ENCODE assay signal across 8 cellular contexts in genomic region chrX:41332988-41333743, GRCh38. TPM values are rescaled to one million over a fixed set of nuclear protein-coding genes. Genes with fewer than 3 reads are reported as not detected.
DNase-seq lines count a peak whose midpoint lies in the region; ATAC-seq, FAIRE-seq and TF ChIP-seq lines count a peak whose summit lies in the region.

No MANE protein-coding gene starts in this region.

- POLR2A ChIA-PET in A549 (lab: Yijun Ruan, JAX): interaction anchor here (0.7 to 1.4 kb wide), 10 partner anchors 17 to 306 kb away, joined by 3 to 19 read pairs (median 5); no protein-coding TSS in a partner anchor

- DNase-seq in A549 (ENCODE audit: low read depth in 1 of 2, low spot score in 1 of 2) (peak; percentile 89 to 96), NCI-H2227 (lab: John Stamatoyannopoulos, UW; ENCODE audit: unreplicated experiment) (peak; percentile 99), caudate nucleus (lab: John Stamatoyannopoulos, UW) (peak; percentile 2 to 90 (median 64)), iris pigment epithelial cell (ENCODE audit: low read depth) (peak; percentile 79)
- peak; percentile 63 to 75 (median 68) for DNase-seq in activated CD4-positive, CD25-positive, alpha-beta regulatory T cell (lab: John Stamatoyannopoulos, UW)
- DNase-seq in stimulated activated CD4-positive, alpha-beta T cell treated with anti-CD3 and anti-CD28 coated beads, Interleukin-12 subunit alpha, Interleukin-12 subunit beta, amount 100 ng/mL, for 4 hours: peak; percentile 77

- CTCF ChIA-PET in A549 (lab: Yijun Ruan, JAX): interaction anchor here (0.7 kb wide), 1 partner anchor 103 kb away, joined by 3 read pairs; no protein-coding TSS in a partner anchor

- no peak for TF ChIP-seq EP300 in A549 (IDR thresholded peaks at IDR 0.05)

- TF ChIP-seq RAD21 in A549 (conservative IDR thresholded peaks at IDR 0.05 in 1 of 2, IDR thresholded peaks at IDR 0.05 in 1 of 2): no peak

- TF ChIP-seq POLR2A in A549 (IDR thresholded peaks at IDR 0.05; ENCODE audit: low read length): peak; percentile 53

- peak overlapping the region; percentile 95 for H3K4me3 ChIP-seq in A549

- WGBS in A549 (ENCODE audit: missing lambda C conversion rate): 2% methylated on average over 19 of the region's 65 CpGs

- no peak for TF ChIP-seq CTCF in A549 (IDR thresholded peaks at IDR 0.05)

- peaks cover 15% of the 10 kb centered on the region for H3K4me1 ChIP-seq in A549

- no peaks in the 10 kb centered on the region for H3K9me3 ChIP-seq in A549

- peak; percentile 44 to 66 for ATAC-seq in A549
- peak; percentile 27 for ATAC-seq in GM18870 (IDR thresholded peaks at IDR 0.05; ENCODE audit: unreplicated experiment)
- ATAC-seq in HG03159 (IDR thresholded peaks at IDR 0.05; ENCODE audit: unreplicated experiment): peak; percentile 41

- FAIRE-seq in A549 (lab: Jason Lieb, UNC): no peak

- H3K27ac ChIP-seq in A549: peak overlapping the region; percentile 97 to 100
- H3K27ac ChIP-seq in caudate nucleus (ENCODE audit: low read depth, low read length): peak overlapping the region; percentile 100

- H3K4me2 ChIP-seq in A549: peak overlapping the region; percentile 96

TF ChIP-seq in A549, 52 proteins besides CTCF, POLR2A, EP300 and RAD21:
- TF ChIP-seq RFX5 (IDR thresholded peaks at IDR 0.05): peak; percentile 79
- no peak for TF ChIP-seq JUNB (IDR thresholded peaks at IDR 0.05)
- peak; percentile 89 for TF ChIP-seq NPAS2 (CRISPR knock-in tag; IDR thresholded peaks at IDR 0.05; ENCODE audit: borderline replicate concordance)
- no peak for TF ChIP-seq SMC3 (IDR thresholded peaks at IDR 0.05)
- TF ChIP-seq HEYL (CRISPR knock-in tag; IDR thresholded peaks at IDR 0.05): 0 out of 2 replicates have a peak, but pooled peaks have one; percentile 16
- TF ChIP-seq JUN (IDR thresholded peaks at IDR 0.05): peak; percentile 76 to 77; a peak in 4 of 5 replicates
- peak; percentile 89 for TF ChIP-seq BHLHE40 (IDR thresholded peaks at IDR 0.05; ENCODE audit: low read depth, low read length)
- no peak for TF ChIP-seq FOSL2 (IDR thresholded peaks at IDR 0.05)
- no peak for TF ChIP-seq FOSL2 (CRISPR knock-in tag; IDR thresholded peaks at IDR 0.05)
- peak; percentile 71 for TF ChIP-seq MYC (IDR thresholded peaks at IDR 0.05; ENCODE audit: borderline replicate concordance, low read length)
- TF ChIP-seq, protein P1, sequence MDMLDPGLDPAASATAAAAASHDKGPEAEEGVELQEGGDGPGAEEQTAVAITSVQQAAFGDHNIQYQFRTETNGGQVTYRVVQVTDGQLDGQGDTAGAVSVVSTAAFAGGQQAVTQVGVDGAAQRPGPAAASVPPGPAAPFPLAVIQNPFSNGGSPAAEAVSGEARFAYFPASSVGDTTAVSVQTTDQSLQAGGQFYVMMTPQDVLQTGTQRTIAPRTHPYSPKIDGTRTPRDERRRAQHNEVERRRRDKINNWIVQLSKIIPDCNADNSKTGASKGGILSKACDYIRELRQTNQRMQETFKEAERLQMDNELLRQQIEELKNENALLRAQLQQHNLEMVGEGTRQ (IDR thresholded peaks at IDR 0.05): peak; percentile 92
- TF ChIP-seq CBX2 (IDR thresholded peaks at IDR 0.05; ENCODE audit: borderline replicate concordance, low read depth): no peak
- TF ChIP-seq HMGXB4 (CRISPR knock-in tag; IDR thresholded peaks at IDR 0.05; ENCODE audit: borderline replicate concordance): no peak
- TF ChIP-seq MAX (IDR thresholded peaks at IDR 0.05): peak; percentile 97
- TF ChIP-seq, protein P2, sequence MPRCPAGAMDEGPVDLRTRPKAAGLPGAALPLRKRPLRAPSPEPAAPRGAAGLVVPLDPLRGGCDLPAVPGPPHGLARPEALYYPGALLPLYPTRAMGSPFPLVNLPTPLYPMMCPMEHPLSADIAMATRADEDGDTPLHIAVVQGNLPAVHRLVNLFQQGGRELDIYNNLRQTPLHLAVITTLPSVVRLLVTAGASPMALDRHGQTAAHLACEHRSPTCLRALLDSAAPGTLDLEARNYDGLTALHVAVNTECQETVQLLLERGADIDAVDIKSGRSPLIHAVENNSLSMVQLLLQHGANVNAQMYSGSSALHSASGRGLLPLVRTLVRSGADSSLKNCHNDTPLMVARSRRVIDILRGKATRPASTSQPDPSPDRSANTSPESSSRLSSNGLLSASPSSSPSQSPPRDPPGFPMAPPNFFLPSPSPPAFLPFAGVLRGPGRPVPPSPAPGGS (IDR thresholded peaks at IDR 0.05): 0 out of 3 replicates have a peak, but pooled peaks have one; percentile 45
- TF ChIP-seq ESRRA (IDR thresholded peaks at IDR 0.05; ENCODE audit: borderline replicate concordance, low read length): no peak
- TF ChIP-seq HOXA7 (CRISPR knock-in tag; IDR thresholded peaks at IDR 0.05): no peak
- 0 out of 2 replicates have a peak, but pooled peaks have one; percentile 20 for TF ChIP-seq FOSB (CRISPR knock-in tag; IDR thresholded peaks at IDR 0.05)
- 0 out of 2 replicates have a peak, but pooled peaks have one; percentile 6 for TF ChIP-seq MAZ (IDR thresholded peaks at IDR 0.05; ENCODE audit: borderline replicate concordance, low read depth, low read length)
- TF ChIP-seq RCOR1 (IDR thresholded peaks at IDR 0.05; ENCODE audit: low read depth, low read length): no peak
- no peak for TF ChIP-seq ZFP36 (IDR thresholded peaks at IDR 0.05; ENCODE audit: borderline replicate concordance, partially characterized antibody)
- TF ChIP-seq PHF8 (IDR thresholded peaks at IDR 0.05; ENCODE audit: borderline replicate concordance, low read depth): peak; percentile 53
- TF ChIP-seq, protein P3, sequence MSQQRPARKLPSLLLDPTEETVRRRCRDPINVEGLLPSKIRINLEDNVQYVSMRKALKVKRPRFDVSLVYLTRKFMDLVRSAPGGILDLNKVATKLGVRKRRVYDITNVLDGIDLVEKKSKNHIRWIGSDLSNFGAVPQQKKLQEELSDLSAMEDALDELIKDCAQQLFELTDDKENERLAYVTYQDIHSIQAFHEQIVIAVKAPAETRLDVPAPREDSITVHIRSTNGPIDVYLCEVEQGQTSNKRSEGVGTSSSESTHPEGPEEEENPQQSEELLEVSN (IDR thresholded peaks at IDR 0.05; ENCODE audit: borderline replicate concordance, low read depth): peak; percentile 81
TF ChIP-seq in A549: peak in this region for 13.

RNA-seq across cellular contexts. Expression of gene DDX3X, which starts 0.8 kb away (rescaled TPM):
- polyA plus RNA-seq in A549 (2011; rRNA removed) (187 and 216 TPM in 2 replicates), A549 (2017; fragmentation: RNase III; extraction: RNeasy Plus Mini Kit Qiagen cat#74134 plus additional on column Dnase treatment) (341 to 390 TPM (median 371 TPM) in 3 replicates)
- polyA plus RNA-seq in A549 (2012; cell fraction: cytosol; rRNA removed): 32.5 and 46.8 TPM in 2 replicates
- 36.6 and 60.0 TPM in 2 replicates for polyA plus RNA-seq in A549 (2012; cell fraction: nucleus; rRNA removed)
- 205 and 251 TPM in 2 replicates for polyA minus RNA-seq in A549 (2011; rRNA and poly(A)+ RNA removed)

Comparison
In these comparisons a context has a peak if more than half of its experiments do, and no peak if none do; other contexts are left out.
1. Peak in every context shown above with its lines: DNase-seq, ATAC-seq, H3K4me3 ChIP-seq and H3K27ac ChIP-seq.